ENCODE assay signal across 15 cellular contexts in the genomic region with DNA sequence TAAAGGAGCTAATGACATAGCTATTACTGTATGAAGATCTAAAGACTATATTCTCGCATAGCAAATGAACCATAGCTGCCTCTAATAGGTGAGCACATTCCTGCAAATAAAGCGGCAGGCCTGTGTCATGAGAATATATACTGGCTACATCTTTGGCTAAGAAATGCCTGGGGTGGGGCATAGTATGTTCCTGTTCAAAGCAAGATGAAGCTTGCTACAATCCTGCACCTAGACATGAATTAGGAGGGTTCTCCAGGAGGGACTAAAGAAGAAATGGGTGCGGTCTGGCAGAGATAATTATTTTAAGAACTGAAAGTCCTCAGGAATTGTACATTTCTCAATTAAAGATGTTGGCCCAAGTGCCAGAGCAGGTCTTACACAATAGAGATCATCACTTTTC. TPM values are rescaled to one million over a fixed set of nuclear protein-coding genes. Genes with fewer than 3 reads are reported as not detected.
"Had no signal": no experiment of that assay in that cellular context is flagged by ENCODE, and none has a peak within 500 bp of the region (broad histone marks: within the 10 kb centered on the region; RNA-seq: fewer than 3 reads in every experiment).

No MANE protein-coding gene starts in this region.

- H3K27me3 ChIP-seq: esophagus muscularis mucosa, foreskin keratinocyte, neutrophil, right lobe of liver, tibial artery, upper lobe of left lung, uterus had no signal

- H3K27ac ChIP-seq: coronary artery, esophagus muscularis mucosa, neutrophil, psoas muscle, right lobe of liver, tibial artery, upper lobe of left lung, uterus had no signal

- H3K4me1 ChIP-seq: esophagus muscularis mucosa, right lobe of liver, tibial artery, upper lobe of left lung, uterus had no signal

- H3K4me3 ChIP-seq: coronary artery, esophagus muscularis mucosa, lung, psoas muscle, right lobe of liver, tibial artery, upper lobe of left lung, uterus had no signal

- H3K27ac Mint-ChIP-seq: endodermal cell; nephron progenitor cell; stimulated activated effector memory CD8-positive, alpha-beta T cell treated with anti-CD3 and anti-CD28 coated beads, Interleukin-12 subunit alpha, Interleukin-12 subunit beta, amount 100 ng/mL, for 72 hours had no signal

- H3K9me3 Mint-ChIP-seq: stimulated activated effector memory CD8-positive, alpha-beta T cell treated with anti-CD3 and anti-CD28 coated beads, Interleukin-12 subunit alpha, Interleukin-12 subunit beta, amount 100 ng/mL, for 72 hours had no signal

- H3K36me3 ChIP-seq: esophagus muscularis mucosa, neutrophil, right lobe of liver, tibial artery, uterus had no signal

- H3K36me3 Mint-ChIP-seq: naive thymus-derived CD4-positive, alpha-beta T cell; stimulated activated effector memory CD8-positive, alpha-beta T cell treated with anti-CD3 and anti-CD28 coated beads, Interleukin-12 subunit alpha, Interleukin-12 subunit beta, amount 100 ng/mL, for 72 hours had no signal

- H3K4me3 Mint-ChIP-seq: endodermal cell; naive thymus-derived CD4-positive, alpha-beta T cell; nephron progenitor cell; stimulated activated effector memory CD8-positive, alpha-beta T cell treated with anti-CD3 and anti-CD28 coated beads, Interleukin-12 subunit alpha, Interleukin-12 subunit beta, amount 100 ng/mL, for 72 hours had no signal

- H3K4me1 Mint-ChIP-seq: endodermal cell; naive thymus-derived CD4-positive, alpha-beta T cell; stimulated activated effector memory CD8-positive, alpha-beta T cell treated with anti-CD3 and anti-CD28 coated beads, Interleukin-12 subunit alpha, Interleukin-12 subunit beta, amount 100 ng/mL, for 72 hours had no signal

- H3K9me3 ChIP-seq: esophagus muscularis mucosa, neutrophil, psoas muscle, right lobe of liver, tibial artery, upper lobe of left lung, uterus had no signal

RNA-seq across cellular contexts. Expression of a gene that starts 46.8 kb away (rescaled TPM):
- total RNA-seq: mononuclear cell; naive thymus-derived CD4-positive, alpha-beta T cell had no signal
